In the genomic region with DNA sequence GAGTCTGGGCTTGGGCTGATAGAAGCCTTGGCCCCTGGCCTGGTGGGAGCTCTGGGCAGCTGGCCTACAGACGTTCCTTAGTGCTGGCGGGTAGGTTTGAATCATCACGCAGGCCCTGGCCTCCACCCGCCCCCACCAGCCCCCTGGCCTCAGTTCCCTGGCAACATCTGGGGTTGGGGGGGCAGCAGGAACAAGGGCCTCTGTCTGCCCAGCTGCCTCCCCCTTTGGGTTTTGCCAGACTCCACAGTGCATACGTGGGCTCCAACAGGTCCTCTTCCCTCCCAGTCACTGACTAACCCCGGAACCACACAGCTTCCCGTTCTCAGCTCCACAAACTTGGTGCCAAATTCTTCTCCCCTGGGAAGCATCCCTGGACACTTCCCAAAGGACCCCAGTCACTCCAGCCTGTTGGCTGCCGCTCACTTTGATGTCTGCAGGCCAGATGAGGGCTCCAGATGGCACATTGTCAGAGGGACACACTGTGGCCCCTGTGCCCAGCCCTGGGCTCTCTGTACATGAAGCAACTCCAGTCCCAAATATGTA, we compare ENCODE assay signal across 8 cellular contexts. TPM values are rescaled to one million over a fixed set of nuclear protein-coding genes. Genes with fewer than 3 reads are reported as not detected.
DNase-seq lines count a peak whose midpoint lies in the region; ATAC-seq and TF ChIP-seq lines count a peak whose summit lies in the region.

No MANE protein-coding gene starts in this region.

- peaks cover 22% of the 10 kb centered on the region for H3K36me3 Mint-ChIP-seq in activated CD8-positive, alpha-beta T cell treated with anti-CD3 and anti-CD28 coated beads for 36 hours (ENCODE audit: low read depth)
- no peaks in the 10 kb centered on the region for H3K36me3 Mint-ChIP-seq in stimulated activated naive B cell treated with anti-CD40 and anti-IgM and Interleukin-4, amounts not matched to agents 10 μg/mL and 1 μg/mL and 100 μg/mL, for 72 hours

- H3K9me3 ChIP-seq in hepatocyte (ENCODE audit: low read depth), result no peaks in the 10 kb centered on the region

- no peaks in the 10 kb centered on the region for H3K27me3 ChIP-seq in hepatocyte

- H3K27me3 Mint-ChIP-seq in activated CD8-positive, alpha-beta T cell treated with anti-CD3 and anti-CD28 coated beads for 36 hours, result peaks cover 2% of the 10 kb centered on the region
- H3K27me3 Mint-ChIP-seq in stimulated activated naive B cell treated with anti-CD40 and anti-IgM and Interleukin-4, amounts not matched to agents 10 μg/mL and 1 μg/mL and 100 μg/mL, for 72 hours, result peaks cover 26 to 40% of the 10 kb centered on the region in 2 donors

- peak overlapping the region; percentile 94 for H3K4me2 ChIP-seq in hepatocyte

- H3K4me1 Mint-ChIP-seq in activated CD8-positive, alpha-beta T cell treated with anti-CD3 and anti-CD28 coated beads for 36 hours (ENCODE audit: low read depth), result peaks cover 18% of the 10 kb centered on the region
- H3K4me1 Mint-ChIP-seq in stimulated activated naive B cell treated with anti-CD40 and anti-IgM and Interleukin-4, amounts not matched to agents 10 μg/mL and 1 μg/mL and 100 μg/mL, for 72 hours, result peaks cover 21 to 39% of the 10 kb centered on the region in 2 donors

- peaks cover 49% of the 10 kb centered on the region for H3K4me1 ChIP-seq in hepatocyte (ENCODE audit: insufficient read depth)

- CTCF ChIA-PET in activated CD8-positive, alpha-beta T cell treated with anti-CD3 and anti-CD28 coated beads for 36 hours (lab: Charles Lee), result interaction anchor here (0.6 to 4.5 kb wide), 41 partner anchors 9 to 536 kb away, joined by 3 to 81 read pairs (median 5); a partner anchor contains a TSS

- peak overlapping the region; percentile 93 for H3K27ac Mint-ChIP-seq in activated CD8-positive, alpha-beta T cell treated with anti-CD3 and anti-CD28 coated beads for 36 hours
- H3K27ac Mint-ChIP-seq in stimulated activated naive B cell treated with anti-CD40 and anti-IgM and Interleukin-4, amounts not matched to agents 10 μg/mL and 1 μg/mL and 100 μg/mL, for 72 hours, result peak overlapping the region; percentile 20

- peaks cover 33% of the 10 kb centered on the region for H4K20me1 ChIP-seq in hepatocyte (ENCODE audit: insufficient read depth, poor library complexity, severe bottlenecking)

- no peaks in the 10 kb centered on the region for H3K9me3 Mint-ChIP-seq in activated CD8-positive, alpha-beta T cell treated with anti-CD3 and anti-CD28 coated beads for 36 hours
- no peaks in the 10 kb centered on the region for H3K9me3 Mint-ChIP-seq in stimulated activated naive B cell treated with anti-CD40 and anti-IgM and Interleukin-4, amounts not matched to agents 10 μg/mL and 1 μg/mL and 100 μg/mL, for 72 hours

- intact Hi-C loops in activated CD8-positive, alpha-beta T cell treated with anti-CD3 and anti-CD28 coated beads for 36 hours (cut with micrococcal nuclease), result loop anchor here (2.0 kb wide), 1 partner anchor 306 kb away; no protein-coding TSS in a partner anchor

- H3K79me2 ChIP-seq in hepatocyte, result peaks cover 39% of the 10 kb centered on the region

- no peak overlapping the region for H2AFZ ChIP-seq in hepatocyte

- WGBS in hepatocyte (ENCODE audit: low lambda C conversion rate, missing lambda C conversion rate), result 66% methylated on average over 8 of the region's 8 CpGs

- peak overlapping the region; percentile 97 for H3K4me3 Mint-ChIP-seq in activated CD8-positive, alpha-beta T cell treated with anti-CD3 and anti-CD28 coated beads for 36 hours
- peak overlapping the region; percentile 83 to 84 for H3K4me3 Mint-ChIP-seq in stimulated activated naive B cell treated with anti-CD40 and anti-IgM and Interleukin-4, amounts not matched to agents 10 μg/mL and 1 μg/mL and 100 μg/mL, for 72 hours

- H3K27ac ChIP-seq in hepatocyte, result peak overlapping the region; percentile 97

- no peaks in the 10 kb centered on the region for H3K9me2 ChIP-seq in hepatocyte (replicated peaks; ENCODE audit: insufficient read depth)

- POLR2A ChIA-PET in activated CD8-positive, alpha-beta T cell treated with anti-CD3 and anti-CD28 coated beads for 36 hours (lab: Charles Lee), result interaction anchor here (0.6 to 4.5 kb wide), 14 partner anchors 12 to 452 kb away, joined by 3 to 26 read pairs (median 3); no protein-coding TSS in a partner anchor

- no peak for TF ChIP-seq CTCF in activated CD8-positive, alpha-beta T cell treated with anti-CD3 and anti-CD28 coated beads for 36 hours (IDR thresholded peaks at IDR 0.05)
- no peak for TF ChIP-seq CTCF in hepatocyte (IDR thresholded peaks at IDR 0.05; ENCODE audit: poor library complexity)

- ATAC-seq in activated CD8-positive, alpha-beta T cell treated with anti-CD3 and anti-CD28 coated beads for 36 hours, result peak; percentile 0
- ATAC-seq in stimulated activated naive B cell treated with anti-CD40 and anti-IgM and Interleukin-4, amounts not matched to agents 10 μg/mL and 1 μg/mL and 100 μg/mL, for 72 hours (replicated peaks), result peak in 1 of 2 donors; percentile 4
- ATAC-seq in HG03460 (IDR thresholded peaks at IDR 0.05; ENCODE audit: unreplicated experiment), result no peak

- H3K4me3 ChIP-seq in hepatocyte, result no peak overlapping the region

- DNase-seq in HCEC 1CT (peak; percentile 94), hepatocyte (ENCODE audit: low spot score) (peak; percentile 64), RPMI8226 (no peak), middle frontal gyrus (ENCODE audit: extremely low spot score, low spot score) (no peak), T1000 (lab: John Stamatoyannopoulos, UW) (no peak)
- no peak for DNase-seq in activated CD8-positive, alpha-beta T cell treated with anti-CD3 and anti-CD28 coated beads for 36 hours
- no peak for DNase-seq in stimulated activated naive B cell treated with anti-CD40 and anti-IgM and Interleukin-4, amounts not matched to agents 10 μg/mL and 1 μg/mL and 100 μg/mL, for 72 hours

- no peaks in the 10 kb centered on the region for H3K36me3 ChIP-seq in hepatocyte (replicated peaks; ENCODE audit: insufficient read depth, low read depth)

RNA-seq across cellular contexts. Expression of a gene that starts 1.0 kb away (rescaled TPM):
- 100 to 1,000 TPM in 1 of 2 experiments, 10 to 100 TPM in 1; 93.7 to 104 TPM for total RNA-seq in activated CD8-positive, alpha-beta T cell treated with anti-CD3 and anti-CD28 coated beads for 36 hours
- total RNA-seq in hepatocyte, result 165 and 179 TPM in 2 replicates
- polyA plus RNA-seq in hepatocyte, result 129 and 148 TPM in 2 replicates

Comparison
In these comparisons a context has a peak if more than half of its experiments do, and no peak if none do; other contexts are left out.
1. DNase-seq: peak in HCEC 1CT (single experiment) and hepatocyte (single experiment); none in activated CD8-positive, alpha-beta T cell treated with anti-CD3 and anti-CD28 coated beads for 36 hours (single experiment), stimulated activated naive B cell treated with anti-CD40 and anti-IgM and Interleukin-4, amounts not matched to agents 10 μg/mL and 1 μg/mL and 100 μg/mL, for 72 hours (single experiment), RPMI8226 (single experiment), middle frontal gyrus (single experiment) and T1000 (single experiment).